Comparison of ENCODE assay signal across 8 cellular contexts in genomic region chr12:51823875-51824565, GRCh38. TPM values are rescaled to one million over a fixed set of nuclear protein-coding genes. Genes with fewer than 3 reads are reported as not detected.
DNase-seq lines count a peak whose midpoint lies in the region; ATAC-seq and TF ChIP-seq lines count a peak whose summit lies in the region.

No MANE protein-coding gene starts in this region.

- peak overlapping the region; percentile 34 for H3K4me3 Mint-ChIP-seq in activated T-helper 17 cell treated with anti-CD3 and anti-CD28 coated beads, Interleukin-2, amount 50 U/mL, for 72 hours

- in situ Hi-C loops in GM13976 (cut with MboI; ENCODE audit: low sequenced_read_pairs, unreplicated experiment), result no loop called here

- no peaks in the 10 kb centered on the region for H3K27me3 Mint-ChIP-seq in activated T-helper 17 cell treated with anti-CD3 and anti-CD28 coated beads, Interleukin-2, amount 50 U/mL, for 72 hours

- H3K4me1 Mint-ChIP-seq in activated T-helper 17 cell treated with anti-CD3 and anti-CD28 coated beads, Interleukin-2, amount 50 U/mL, for 72 hours, result peaks cover 23% of the 10 kb centered on the region

- DNase-seq in Ammon's horn (ENCODE audit: low spot score) (peak; percentile 88), GM13976 (ENCODE audit: low spot score) (no peak), NCI-H2196 (lab: John Stamatoyannopoulos, UW; ENCODE audit: unreplicated experiment) (peak; percentile 79), hepatic stellate cell (ENCODE audit: low spot score) (peak; percentile 75), superior temporal gyrus (ENCODE audit: extremely low spot score) (peak; percentile 88)

- peak overlapping the region; percentile 26 for H3K27ac Mint-ChIP-seq in activated T-helper 17 cell treated with anti-CD3 and anti-CD28 coated beads, Interleukin-2, amount 50 U/mL, for 72 hours

- no peak for ATAC-seq in activated T-helper 17 cell treated with anti-CD3 and anti-CD28 coated beads, Interleukin-2, amount 50 U/mL, for 72 hours (replicated peaks)
- ATAC-seq in HG03342 (IDR thresholded peaks at IDR 0.05; ENCODE audit: unreplicated experiment) (no peak), HG03565 (IDR thresholded peaks at IDR 0.05; ENCODE audit: unreplicated experiment) (no peak)

- no peaks in the 10 kb centered on the region for H3K36me3 Mint-ChIP-seq in activated T-helper 17 cell treated with anti-CD3 and anti-CD28 coated beads, Interleukin-2, amount 50 U/mL, for 72 hours (ENCODE audit: low read depth)

- no peaks in the 10 kb centered on the region for H3K9me3 Mint-ChIP-seq in activated T-helper 17 cell treated with anti-CD3 and anti-CD28 coated beads, Interleukin-2, amount 50 U/mL, for 72 hours

- TF ChIP-seq CTCF in GM13976 (IDR thresholded peaks at IDR 0.05; ENCODE audit: borderline replicate concordance, control extremely low read depth, extremely low read depth, insufficient read depth, missing control alignments), result peak; percentile 19

RNA-seq across cellular contexts. Expression of gene FIGNL2, which starts 24.5 kb away (rescaled TPM):
- total RNA-seq in activated T-helper 17 cell treated with anti-CD3 and anti-CD28 coated beads, Interleukin-2, amount 50 U/mL, for 72 hours, result under 1 TPM; 0.50 to 0.53 TPM
